ENCODE assay signal across 20 cellular contexts in the genomic region with DNA sequence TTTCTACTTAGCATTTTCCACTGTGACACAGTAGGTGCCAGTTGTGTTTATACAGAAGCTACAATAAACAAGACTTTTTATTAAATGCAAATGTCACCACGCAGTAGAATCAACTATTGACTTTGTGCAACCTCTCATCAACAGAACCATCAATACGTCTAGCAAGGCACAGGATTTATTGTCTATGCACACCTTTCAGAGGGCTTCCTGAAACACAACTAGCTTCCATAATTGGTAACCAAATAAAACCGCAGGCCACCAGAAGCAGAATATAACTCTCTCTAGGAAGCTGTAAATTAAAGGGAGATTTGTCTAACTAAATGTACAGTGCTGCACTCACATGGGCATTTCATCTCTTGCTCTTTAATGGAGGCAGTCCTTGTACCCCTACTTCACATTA.
A peak's percentile ranks its signal among the peaks of the same experiment; 100 is the strongest.
DNase-seq lines count a peak whose midpoint lies in the region; ATAC-seq and TF ChIP-seq lines count a peak whose summit lies in the region.
"Had no signal": no experiment of that assay in that cellular context is flagged by ENCODE, and none has a peak within 500 bp of the region (broad histone marks: within the 10 kb centered on the region; RNA-seq: fewer than 3 reads in every experiment).

No MANE protein-coding gene starts in this region.

- TF ChIP-seq EP300 in gastroesophageal sphincter (IDR thresholded peaks at IDR 0.05) = no peak

- no peaks in the 10 kb centered on the region for H3K9me3 ChIP-seq in BLaER1
- H3K9me3 ChIP-seq in gastroesophageal sphincter = no peaks in the 10 kb centered on the region
- H3K9me3 ChIP-seq in A673 (ENCODE audit: low read depth, low read length, poor library complexity, severe bottlenecking) = no peaks in the 10 kb centered on the region
- H3K9me3 ChIP-seq in PC-9 (ENCODE audit: insufficient read depth, low read depth) = no peaks in the 10 kb centered on the region
- H3K9me3 ChIP-seq: neutrophil, psoas muscle, upper lobe of left lung had no signal

- H3F3A ChIP-seq in PC-9 (ENCODE audit: insufficient read depth, low read depth) = no peaks in the 10 kb centered on the region

- POLR2A ChIA-PET in A673 (lab: Charles Lee; ENCODE audit: low non-redundant PET) = no interaction called here
- POLR2A ChIA-PET in PC-9 (lab: Charles Lee; ENCODE audit: unreplicated experiment) = no interaction called here

- no peaks in the 10 kb centered on the region for H3K79me2 ChIP-seq in PC-9 (ENCODE audit: low read depth)

- intact Hi-C loops in A673 (cut with micrococcal nuclease; ENCODE audit: unreplicated experiment) (no loop called here), PC-9 (cut with micrococcal nuclease; ENCODE audit: unreplicated experiment) (no loop called here)

- CTCF ChIA-PET in A673 (lab: Charles Lee) = no interaction called here
- CTCF ChIA-PET in PC-9 (lab: Charles Lee) = no interaction called here

- BruUV-seq in A673 (replicated peaks; lab: Mats Ljungman, UMichigan) (no TSS peak), PC-9 (replicated peaks; lab: Mats Ljungman, UMichigan) (no TSS peak)

- DNase-seq in NCI-H1417 (lab: John Stamatoyannopoulos, UW) (peak; percentile 48 to 94 (median 59)), NCI-H748 (lab: John Stamatoyannopoulos, UW; ENCODE audit: unreplicated experiment) (peak; percentile 94), A673 (ENCODE audit: low spot score) (no peak), PC-9 (no peak)
- DNase-seq: activated CD4-positive, CD25-positive, alpha-beta regulatory T cell treated with anti-CD3 and anti-CD28 coated beads, Interleukin-2, amount 50 U/mL, for 72 hours; activated naive CD4-positive, alpha-beta T cell treated with anti-CD3 and anti-CD28 coated beads, Interleukin-2, amount 50 U/mL, for 16 hours; aorta; central memory CD4-positive, alpha-beta T cell; dermis blood vessel endothelial cell; kidney glomerular epithelial cell; NCI-H446 treated with DMSO at 0.1 percent for 48 hours; psoas muscle; upper lobe of left lung had no signal

- H3K9me2 ChIP-seq in PC-9 (ENCODE audit: insufficient read depth) = no peaks in the 10 kb centered on the region

- H3K27me3 ChIP-seq in BLaER1 = no peaks in the 10 kb centered on the region
- no peaks in the 10 kb centered on the region for H3K27me3 ChIP-seq in gastroesophageal sphincter
- no peaks in the 10 kb centered on the region for H3K27me3 ChIP-seq in A673 (replicated peaks; ENCODE audit: insufficient read depth, low read depth, low read length, poor library complexity)
- no peaks in the 10 kb centered on the region for H3K27me3 ChIP-seq in PC-9 (ENCODE audit: insufficient read depth, low read depth)
- H3K27me3 ChIP-seq: neutrophil, upper lobe of left lung had no signal

- no peak overlapping the region for H2AFZ ChIP-seq in PC-9

- H3K27ac ChIP-seq in BLaER1 = no peak overlapping the region
- H3K27ac ChIP-seq in gastroesophageal sphincter = no peak overlapping the region
- H3K27ac ChIP-seq in A673 (ENCODE audit: low read depth, low read length, poor library complexity, severe bottlenecking) = no peak overlapping the region
- H3K27ac ChIP-seq in PC-9 = no peak overlapping the region
- H3K27ac ChIP-seq: C4-2B, neutrophil, psoas muscle, upper lobe of left lung had no signal

- TF ChIP-seq CTCF in gastroesophageal sphincter (IDR thresholded peaks at IDR 0.05) = no peak
- TF ChIP-seq CTCF in A673 (conservative IDR thresholded peaks at IDR 0.05; ENCODE audit: low read depth, low read length) = no peak
- TF ChIP-seq CTCF in PC-9 (conservative IDR thresholded peaks at IDR 0.05) = no peak

- 59 to 78% methylated on average over 3 of the region's 3 CpGs for WGBS in gastroesophageal sphincter (ENCODE audit: low coverage in 1 of 2), 2 donors

- no peak for TF ChIP-seq POLR2A in gastroesophageal sphincter (IDR thresholded peaks at IDR 0.05)

- H3K9ac ChIP-seq in BLaER1 = no peak overlapping the region

- H4K20me1 ChIP-seq in BLaER1 = no peaks in the 10 kb centered on the region
- no peaks in the 10 kb centered on the region for H4K20me1 ChIP-seq in PC-9 (ENCODE audit: insufficient read depth)

- H3K4me2 ChIP-seq in BLaER1 (0 out of 2 replicates have a peak overlapping the region, but pooled peaks have one; percentile 8), PC-9 (no peak overlapping the region)

- no peaks in the 10 kb centered on the region for H3K36me3 ChIP-seq in BLaER1
- no peaks in the 10 kb centered on the region for H3K36me3 ChIP-seq in gastroesophageal sphincter
- no peaks in the 10 kb centered on the region for H3K36me3 ChIP-seq in A673 (ENCODE audit: insufficient read depth, low read length, poor library complexity, severe bottlenecking)
- no peaks in the 10 kb centered on the region for H3K36me3 ChIP-seq in PC-9 (ENCODE audit: low read depth)
- H3K36me3 ChIP-seq: neutrophil, upper lobe of left lung had no signal

- no peak overlapping the region for H3K4me3 ChIP-seq in BLaER1
- H3K4me3 ChIP-seq in gastroesophageal sphincter = no peak overlapping the region
- H3K4me3 ChIP-seq in A673 (ENCODE audit: low read depth, low read length, poor library complexity, severe bottlenecking) = no peak overlapping the region
- no peak overlapping the region for H3K4me3 ChIP-seq in PC-9
- H3K4me3 ChIP-seq: psoas muscle, upper lobe of left lung had no signal

- peak; percentile 48 for ATAC-seq in GM19043 (IDR thresholded peaks at IDR 0.05; ENCODE audit: low read depth, unreplicated experiment)
- no peak for ATAC-seq in gastroesophageal sphincter
- ATAC-seq in GM21576 (IDR thresholded peaks at IDR 0.05; ENCODE audit: unreplicated experiment) = no peak
- ATAC-seq: HCT116, psoas muscle had no signal

- H3K4me1 ChIP-seq in BLaER1 (0 out of 2 replicates have a peak, but pooled peaks cover 4% of the 10 kb centered on the region), gastroesophageal sphincter (peaks cover 0 to 6% (median 0%) of the 10 kb centered on the region in 3 donors), A673 (ENCODE audit: insufficient read depth, low read length, poor library complexity, severe bottlenecking) (no peaks in the 10 kb centered on the region), PC-9 (replicated peaks; ENCODE audit: insufficient read depth) (no peaks in the 10 kb centered on the region)
- H3K4me1 ChIP-seq: psoas muscle, upper lobe of left lung had no signal

Comparison
In these comparisons a context has a peak if more than half of its experiments do, and no peak if none do; other contexts are left out.
1. DNase-seq: peak in NCI-H1417 (3 of 3) and NCI-H748 (single experiment); none in A673 (single experiment) and PC-9 (0 of 2).